ENCODE assay signal across 20 cellular contexts in genomic region chr3:171943262-171944108, GRCh38.
A peak's percentile ranks its signal among the peaks of the same experiment; 100 is the strongest.
DNase-seq lines count a peak whose midpoint lies in the region; ATAC-seq, FAIRE-seq and TF ChIP-seq lines count a peak whose summit lies in the region.
"Had no signal": no experiment of that assay in that cellular context is flagged by ENCODE, and none has a peak within 500 bp of the region (broad histone marks: within the 10 kb centered on the region; RNA-seq: fewer than 3 reads in every experiment).

No MANE protein-coding gene starts in this region.

- H3K9ac ChIP-seq in HepG2 (ENCODE audit: insufficient read depth, low read depth, low read length) = no peak overlapping the region
- H3K9ac ChIP-seq in endothelial cell of umbilical vein (replicated peaks; ENCODE audit: extremely low read depth, insufficient read depth, low read length) = no peak overlapping the region
- H3K9ac ChIP-seq: BLaER1, SK-N-SH had no signal

- in situ Hi-C loops in HepG2 (cut with HindIII; ENCODE audit: extremely low pct_ligation_motif_present, low pct_unique_long_range_greater_than_20kb) = no loop called here

- H4K20me1 ChIP-seq in HepG2 (ENCODE audit: insufficient read depth, low read length) (no peaks in the 10 kb centered on the region), OCI-LY7 (ENCODE audit: insufficient read depth, low read length) (no peaks in the 10 kb centered on the region), endothelial cell of umbilical vein (replicated peaks; ENCODE audit: control insufficient read depth, extremely low read depth, insufficient read depth, low read length) (no peaks in the 10 kb centered on the region)
- H4K20me1 ChIP-seq: BLaER1 had no signal

- no peaks in the 10 kb centered on the region for H3K9me3 ChIP-seq in HepG2 (ENCODE audit: low read length)
- H3K9me3 ChIP-seq in right lobe of liver = no peaks in the 10 kb centered on the region
- no peaks in the 10 kb centered on the region for H3K9me3 ChIP-seq in OCI-LY7 (ENCODE audit: low read length)
- no peaks in the 10 kb centered on the region for H3K9me3 ChIP-seq in endothelial cell of umbilical vein (replicated peaks; ENCODE audit: control insufficient read depth, insufficient read depth, low read length)
- H3K9me3 ChIP-seq in left lung = no peaks in the 10 kb centered on the region
- no peaks in the 10 kb centered on the region for H3K9me3 ChIP-seq in esophagus muscularis mucosa
- H3K9me3 ChIP-seq: SK-N-SH had no signal

- no peak for TF ChIP-seq RAD21 in HepG2 (CRISPR knock-in tag; IDR thresholded peaks at IDR 0.05)

- POLR2A ChIA-PET in HepG2 (lab: Yijun Ruan, JAX) = no interaction called here
- POLR2A ChIA-PET in OCI-LY7 (lab: Charles Lee) = no interaction called here
- POLR2A ChIA-PET in endothelial cell of umbilical vein (lab: Charles Lee) = no interaction called here

- H3K79me2 ChIP-seq in HepG2 (ENCODE audit: insufficient read depth, low read length) (no peaks in the 10 kb centered on the region), OCI-LY7 (ENCODE audit: insufficient read depth, low read depth, low read length) (no peaks in the 10 kb centered on the region), endothelial cell of umbilical vein (ENCODE audit: control insufficient read depth, insufficient read depth, low read length) (no peaks in the 10 kb centered on the region)

- H2AFZ ChIP-seq in HepG2 (ENCODE audit: low read length) = no peak overlapping the region
- H2AFZ ChIP-seq in OCI-LY7 (ENCODE audit: low read length) = no peak overlapping the region
- H2AFZ ChIP-seq in endothelial cell of umbilical vein (ENCODE audit: low read depth, low read length) = no peak overlapping the region

- no peaks in the 10 kb centered on the region for H3K36me3 ChIP-seq in HepG2 (replicated peaks in 1 of 2; ENCODE audit: control insufficient read depth in 1 of 2, insufficient read depth in 2 of 2, low read length in 2 of 2)
- no peaks in the 10 kb centered on the region for H3K36me3 ChIP-seq in right lobe of liver
- no peaks in the 10 kb centered on the region for H3K36me3 ChIP-seq in OCI-LY7 (ENCODE audit: insufficient read depth, low read length)
- no peaks in the 10 kb centered on the region for H3K36me3 ChIP-seq in endothelial cell of umbilical vein (ENCODE audit: control insufficient read depth in 2 of 2, extremely low read depth in 1 of 2, insufficient read depth in 2 of 2, low read length in 2 of 2)
- no peaks in the 10 kb centered on the region for H3K36me3 ChIP-seq in urinary bladder (ENCODE audit: insufficient read depth)
- no peaks in the 10 kb centered on the region for H3K36me3 ChIP-seq in left lung
- no peaks in the 10 kb centered on the region for H3K36me3 ChIP-seq in esophagus muscularis mucosa
- H3K36me3 ChIP-seq: BLaER1 had no signal

- WGBS in HepG2 (ENCODE audit: low lambda C conversion rate) = 91% methylated on average over 17 of the region's 17 CpGs
- 92% methylated on average over 12 of the region's 17 CpGs for whole genome bisulfite sequencing in right lobe of liver (ENCODE audit: insufficient coverage, low coverage, low lambda C conversion rate, missing lambda C conversion rate)
- WGBS in urinary bladder = 89% methylated on average over 17 of the region's 17 CpGs
- WGBS in esophagus muscularis mucosa = 93% methylated on average over 17 of the region's 17 CpGs

- no peaks in the 10 kb centered on the region for H3K9me2 ChIP-seq in OCI-LY7 (ENCODE audit: insufficient read depth, low read length)
- H3K9me2 ChIP-seq: SK-N-SH had no signal

- no peak overlapping the region for H3K4me3 ChIP-seq in HepG2 (replicated peaks in 1 of 3; ENCODE audit: insufficient read depth in 1 of 3, low read depth in 2 of 3, low read length in 3 of 3)
- H3K4me3 ChIP-seq in right lobe of liver = no peak overlapping the region
- no peak overlapping the region for H3K4me3 ChIP-seq in OCI-LY7 (ENCODE audit: low read depth, low read length, poor library complexity, severe bottlenecking)
- H3K4me3 ChIP-seq in endothelial cell of umbilical vein (replicated peaks in 1 of 3; ENCODE audit: insufficient read depth in 1 of 3, low read depth in 1 of 3, low read length in 3 of 3) = no peak overlapping the region
- H3K4me3 ChIP-seq in urinary bladder (ENCODE audit: low read depth, low read length) = no peak overlapping the region
- no peak overlapping the region for H3K4me3 ChIP-seq in left lung
- H3K4me3 ChIP-seq in esophagus muscularis mucosa = no peak overlapping the region
- H3K4me3 ChIP-seq: BLaER1 had no signal

- no peak for TF ChIP-seq POLR2A in HepG2 (IDR thresholded peaks at IDR 0.05; ENCODE audit: insufficient read depth in 1 of 2, low read depth in 2 of 2, low read length in 2 of 2)
- no peak for TF ChIP-seq POLR2A in right lobe of liver (IDR thresholded peaks at IDR 0.05)
- TF ChIP-seq POLR2A in endothelial cell of umbilical vein (IDR thresholded peaks at IDR 0.05; ENCODE audit: low read depth, low read length) = no peak
- TF ChIP-seq POLR2A in esophagus muscularis mucosa (IDR thresholded peaks at IDR 0.05; ENCODE audit: low read depth) = no peak

- intact Hi-C loops in HepG2 (cut with micrococcal nuclease; ENCODE audit: unreplicated experiment) = no loop called here
- intact Hi-C loops in right lobe of liver (cut with DNase I) = no loop called here
- intact Hi-C loops in OCI-LY7 (cut with micrococcal nuclease; ENCODE audit: unreplicated experiment) = no loop called here
- intact Hi-C loops in endothelial cell of umbilical vein (cut with micrococcal nuclease) = no loop called here
- intact Hi-C loops in left lung (cut with DNase I) = no loop called here
- intact Hi-C loops in esophagus muscularis mucosa (cut with DNase I) = no loop called here

- no peak overlapping the region for H3K4me2 ChIP-seq in HepG2 (ENCODE audit: low read depth, low read length)
- no peak overlapping the region for H3K4me2 ChIP-seq in OCI-LY7 (ENCODE audit: low read length)
- peak overlapping the region; percentile 10 for H3K4me2 ChIP-seq in endothelial cell of umbilical vein (ENCODE audit: insufficient read depth, low read length)
- H3K4me2 ChIP-seq: BLaER1, SK-N-SH had no signal

- H3K27ac ChIP-seq in HepG2 (ENCODE audit: extremely low read length, insufficient read depth, low read length) = no peak overlapping the region
- no peak overlapping the region for H3K27ac ChIP-seq in right lobe of liver
- H3K27ac ChIP-seq in OCI-LY7 (ENCODE audit: low read depth, low read length, poor library complexity, severe bottlenecking) = no peak overlapping the region
- no peak overlapping the region for H3K27ac ChIP-seq in endothelial cell of umbilical vein (ENCODE audit: insufficient read depth, low read depth, low read length)
- H3K27ac ChIP-seq in urinary bladder (ENCODE audit: low read depth) = peak overlapping the region; percentile 18
- no peak overlapping the region for H3K27ac ChIP-seq in left lung
- no peak overlapping the region for H3K27ac ChIP-seq in esophagus muscularis mucosa (replicated peaks in 1 of 4)
- H3K27ac ChIP-seq: BLaER1 had no signal

- TF ChIP-seq CTCF in HepG2 (CRISPR knock-in tag; IDR thresholded peaks at IDR 0.05) (peak; percentile 30), right lobe of liver (IDR thresholded peaks at IDR 0.05) (no peak), OCI-LY7 (conservative IDR thresholded peaks at IDR 0.05; ENCODE audit: low read length) (0 out of 2 replicates have a peak, but pooled peaks have one; percentile 23), endothelial cell of umbilical vein (IDR thresholded peaks at IDR 0.05; ENCODE audit: extremely low read depth in 1 of 2, insufficient read depth in 1 of 2, low read depth in 1 of 2, low read length in 2 of 2) (no peak), left lung (IDR thresholded peaks at IDR 0.05) (no peak), esophagus muscularis mucosa (IDR thresholded peaks at IDR 0.05) (no peak)

- TF ChIP-seq EP300 in HepG2 (IDR thresholded peaks at IDR 0.05; ENCODE audit: low read depth in 2 of 2, low read length in 2 of 2) (no peak), HepG2 (CRISPR knock-in tag; IDR thresholded peaks at IDR 0.05; ENCODE audit: borderline replicate concordance) (no peak), esophagus muscularis mucosa (IDR thresholded peaks at IDR 0.05) (no peak)

- dilution Hi-C loops in endothelial cell of umbilical vein (cut with MboI; ENCODE audit: extremely low pct_ligation_motif_present, low sequenced_read_pairs) = no loop called here

- H3K27me3 ChIP-seq in HepG2 (ENCODE audit: control insufficient read depth in 1 of 2, insufficient read depth in 2 of 2, low read length in 2 of 2) (no peaks in the 10 kb centered on the region), right lobe of liver (no peaks in the 10 kb centered on the region), endothelial cell of umbilical vein (ENCODE audit: control insufficient read depth in 2 of 2, insufficient read depth in 2 of 2, low read length in 2 of 2) (no peaks in the 10 kb centered on the region), left lung (no peaks in the 10 kb centered on the region), esophagus muscularis mucosa (no peaks in the 10 kb centered on the region)
- H3K27me3 ChIP-seq: BLaER1 had no signal

- CTCF ChIA-PET in HepG2 (lab: Yijun Ruan, JAX; ENCODE audit: low intra/inter-chr PET ratio, low total read pairs) = no interaction called here
- CTCF ChIA-PET in OCI-LY7 (lab: Charles Lee; ENCODE audit: unreplicated experiment) = no interaction called here
- CTCF ChIA-PET in endothelial cell of umbilical vein (lab: Charles Lee) = no interaction called here

- H3K4me1 ChIP-seq in HepG2 (ENCODE audit: insufficient read depth, low read length) (peaks cover 30% of the 10 kb centered on the region), right lobe of liver (no peaks in the 10 kb centered on the region), OCI-LY7 (ENCODE audit: insufficient read depth, low read length, poor library complexity, severe bottlenecking) (no peaks in the 10 kb centered on the region), endothelial cell of umbilical vein (ENCODE audit: control insufficient read depth, extremely low read depth, insufficient read depth, low read length) (peaks cover 11% of the 10 kb centered on the region), urinary bladder (ENCODE audit: insufficient read depth) (no peaks in the 10 kb centered on the region), left lung (peaks cover 0 to 14% of the 10 kb centered on the region in 2 donors), esophagus muscularis mucosa (peaks cover 0 to 11% (median 0%) of the 10 kb centered on the region in 4 donors)
- H3K4me1 ChIP-seq: BLaER1 had no signal

- no TSS peak for BruUV-seq in HepG2 (replicated peaks; lab: Mats Ljungman, UMichigan)
- BruUV-seq in OCI-LY7 (replicated peaks; lab: Mats Ljungman, UMichigan) = no TSS peak
- no TSS peak for BruUV-seq in endothelial cell of umbilical vein (replicated peaks; lab: Mats Ljungman, UMichigan)

- FAIRE-seq in HepG2 (lab: Jason Lieb, UNC) = no peak
- peak; percentile 53 for FAIRE-seq in endothelial cell of umbilical vein (lab: Jason Lieb, UNC)
- FAIRE-seq: RCC 7860 had no signal

- ATAC-seq in HepG2 (no peak), right lobe of liver (no peak), GM19324 (IDR thresholded peaks at IDR 0.05; ENCODE audit: low FRiP score, unreplicated experiment) (no peak), left lung (no peak)

- DNase-seq in HepG2 (ENCODE audit: low spot score) (no peak), right lobe of liver (no peak), OCI-LY7 (ENCODE audit: low spot score) (no peak), endothelial cell of umbilical vein (ENCODE audit: low read depth, low spot score) (no peak), left lung (no peak), esophagus muscularis mucosa (ENCODE audit: extremely low spot score) (no peak)
- DNase-seq: 8988T; CD8-positive, alpha-beta memory T cell; DND-41; GDM1; NCI-H1436; NCI-H2029 treated with DMSO at 0.1 percent for 48 hours; NCI-H510A treated with DMSO at 0.1 percent for 48 hours; NCI-H82; Right ventricle myocardium superior; SK-N-SH had no signal

- no peaks in the 10 kb centered on the region for H3K9me1 ChIP-seq in endothelial cell of umbilical vein (replicated peaks; ENCODE audit: control insufficient read depth, extremely low read depth, insufficient read depth, low read length)

Comparison
In these comparisons a context has a peak if more than half of its experiments do, and no peak if none do; other contexts are left out.
1. CTCF ChIP-seq: peak in HepG2 (single experiment) and OCI-LY7 (single experiment); none in right lobe of liver (0 of 4), endothelial cell of umbilical vein (0 of 2), left lung (0 of 2) and esophagus muscularis mucosa (0 of 3).